ENCODE assay signal across 1 cellular context in genomic region chr2:240714747-240715725, GRCh38.
TF ChIP-seq lines count a peak whose summit lies in the region.

No MANE protein-coding gene starts in this region.

TF ChIP-seq in H1, 55 proteins besides CTCF, POLR2A, EP300 and RAD21:
- TF ChIP-seq EGR1 (IDR thresholded peaks at IDR 0.05; ENCODE audit: borderline replicate concordance, low read depth, low read length) (no peak), POLR2AphosphoS5 (IDR thresholded peaks at IDR 0.05; ENCODE audit: low read depth, low read length) (peak; percentile 22)
TF ChIP-seq in H1: peak in this region for 1.
